Comparison of ENCODE assay signal across 12 cellular contexts in genomic region chr4:97153042-97153441, GRCh38.
DNase-seq lines count a peak whose midpoint lies in the region; ATAC-seq and TF ChIP-seq lines count a peak whose summit lies in the region.
"Had no signal": no experiment of that assay in that cellular context is flagged by ENCODE, and none has a peak within 500 bp of the region (broad histone marks: within the 10 kb centered on the region; RNA-seq: fewer than 3 reads in every experiment).

No MANE protein-coding gene starts in this region.

- no peak overlapping the region for H3K4me3 Mint-ChIP-seq in osteocyte (ENCODE audit: unreplicated experiment)
- no peak overlapping the region for H3K4me3 Mint-ChIP-seq in activated naive CD4-positive, alpha-beta T cell treated with anti-CD3 and anti-CD28 coated beads for 36 hours
- H3K4me3 Mint-ChIP-seq: naive B cell, T-cell had no signal

- no peaks in the 10 kb centered on the region for H3K9me3 Mint-ChIP-seq in osteocyte (ENCODE audit: unreplicated experiment)
- no peaks in the 10 kb centered on the region for H3K9me3 Mint-ChIP-seq in activated naive CD4-positive, alpha-beta T cell treated with anti-CD3 and anti-CD28 coated beads for 36 hours
- H3K9me3 Mint-ChIP-seq: naive B cell, T-cell had no signal

- intact Hi-C loops in activated naive CD4-positive, alpha-beta T cell treated with anti-CD3 and anti-CD28 coated beads for 36 hours (cut with micrococcal nuclease): no loop called here
- intact Hi-C loops in cardiac septum (cut with DNase I): no loop called here

- H3K36me3 Mint-ChIP-seq in osteocyte (ENCODE audit: unreplicated experiment): no peaks in the 10 kb centered on the region
- no peaks in the 10 kb centered on the region for H3K36me3 Mint-ChIP-seq in activated naive CD4-positive, alpha-beta T cell treated with anti-CD3 and anti-CD28 coated beads for 36 hours (ENCODE audit: low read depth)
- H3K36me3 Mint-ChIP-seq: naive B cell, T-cell had no signal

- no peaks in the 10 kb centered on the region for H3K4me1 Mint-ChIP-seq in osteocyte (ENCODE audit: unreplicated experiment)
- no peaks in the 10 kb centered on the region for H3K4me1 Mint-ChIP-seq in activated naive CD4-positive, alpha-beta T cell treated with anti-CD3 and anti-CD28 coated beads for 36 hours (ENCODE audit: low read depth)
- H3K4me1 Mint-ChIP-seq: naive B cell, T-cell had no signal

- ATAC-seq in GM21360 (IDR thresholded peaks at IDR 0.05; ENCODE audit: unreplicated experiment): no peak
- ATAC-seq: A549, T-cell had no signal

- H3K27me3 Mint-ChIP-seq in osteocyte (ENCODE audit: unreplicated experiment): peaks cover 2% of the 10 kb centered on the region
- no peaks in the 10 kb centered on the region for H3K27me3 Mint-ChIP-seq in activated naive CD4-positive, alpha-beta T cell treated with anti-CD3 and anti-CD28 coated beads for 36 hours (ENCODE audit: low read depth)
- H3K27me3 Mint-ChIP-seq: naive B cell, T-cell had no signal

- H3K4me3 ChIP-seq in choroid plexus epithelial cell (ENCODE audit: low read depth, low read length): no peak overlapping the region
- H3K4me3 ChIP-seq: A549 had no signal

- H3K27ac Mint-ChIP-seq in osteocyte (ENCODE audit: unreplicated experiment): no peak overlapping the region
- no peak overlapping the region for H3K27ac Mint-ChIP-seq in activated naive CD4-positive, alpha-beta T cell treated with anti-CD3 and anti-CD28 coated beads for 36 hours
- H3K27ac Mint-ChIP-seq: T-cell had no signal

- TF ChIP-seq CTCF in choroid plexus epithelial cell (conservative IDR thresholded peaks at IDR 0.05; ENCODE audit: low read depth, low read length): peak; percentile 40
- TF ChIP-seq CTCF in osteocyte (IDR thresholded peaks at IDR 0.05): peak; percentile 55

- DNase-seq in NCI-H1105 treated with DMSO at 0.1 percent for 48 hours (lab: John Stamatoyannopoulos, UW) (peak; percentile 12), NCI-H1105 (lab: John Stamatoyannopoulos, UW) (no peak), NCI-H69 (lab: John Stamatoyannopoulos, UW) (peak; percentile 32), choroid plexus epithelial cell (ENCODE audit: low read depth) (peak; percentile 43), osteocyte (ENCODE audit: extremely low spot score, unreplicated experiment) (no peak), cardiac septum (ENCODE audit: low spot score) (no peak)
- no peak for DNase-seq in activated naive CD4-positive, alpha-beta T cell treated with anti-CD3 and anti-CD28 coated beads for 36 hours
- DNase-seq: KG1, naive B cell, T-cell had no signal

- CTCF ChIA-PET in activated naive CD4-positive, alpha-beta T cell treated with anti-CD3 and anti-CD28 coated beads for 36 hours (lab: Charles Lee): interaction anchor here (0.6 kb wide), 1 partner anchor 1514 kb away, joined by 3 read pairs; no protein-coding TSS in a partner anchor

Comparison
In these comparisons a context has a peak if more than half of its experiments do, and no peak if none do; other contexts are left out.
1. DNase-seq: peak in NCI-H1105 treated with DMSO at 0.1 percent for 48 hours (single experiment), NCI-H69 (single experiment) and choroid plexus epithelial cell (single experiment); none in NCI-H1105 (single experiment), osteocyte (single experiment), activated naive CD4-positive, alpha-beta T cell treated with anti-CD3 and anti-CD28 coated beads for 36 hours (single experiment) and cardiac septum (single experiment).